ENCODE assay signal across 7 cellular contexts in genomic region chr16:2532494-2533141, GRCh38. TPM values are rescaled to one million over a fixed set of nuclear protein-coding genes. Genes with fewer than 3 reads are reported as not detected.
DNase-seq lines count a peak whose midpoint lies in the region; ATAC-seq and TF ChIP-seq lines count a peak whose summit lies in the region.

No MANE protein-coding gene starts in this region.

- H3K4me3 ChIP-seq in lower lobe of right lung: peak overlapping the region; percentile 69

- intact Hi-C loops in lower lobe of right lung (cut with DNase I): no loop called here

- peak overlapping the region; percentile 98 for H3K27ac ChIP-seq in lower lobe of right lung

- DNase-seq in NCI-H1417 treated with DMSO at 0.1 percent for 48 hours (lab: John Stamatoyannopoulos, UW) (peak; percentile 1), dermis blood vessel endothelial cell (peak; percentile 52), lower lobe of right lung (peak; percentile 91), GM10248 (ENCODE audit: extremely low spot score) (no peak)
- DNase-seq in stimulated activated CD8-positive, alpha-beta memory T cell treated with anti-CD3 and anti-CD28 coated beads, Interleukin-2, amount 100 ng/mL, for 48 hours (ENCODE audit: low read depth in 2 of 2): peak; percentile 32 to 42

- no peak for ATAC-seq in GM18505 (IDR thresholded peaks at IDR 0.05; ENCODE audit: unreplicated experiment)
- ATAC-seq in activated CD4-positive, CD25-positive, alpha-beta regulatory T cell treated with anti-CD3 and anti-CD28 coated beads, Interleukin-2, amount 50 U/mL, for 24 hours: peak; percentile 10 to 12
- ATAC-seq in lower lobe of right lung: peak; percentile 64 to 72

- POLR2A ChIA-PET in GM10248 (lab: Yijun Ruan, JAX): interaction anchor here (0.6 to 1.3 kb wide), 6 partner anchors 10 to 1811 kb away, joined by 3 to 6 read pairs (median 4); partner anchors contain the start of gene AMDHD2

- H3K4me1 ChIP-seq in lower lobe of right lung: peaks cover 22% of the 10 kb centered on the region

- H3K27me3 ChIP-seq in lower lobe of right lung (ENCODE audit: low read depth): no peaks in the 10 kb centered on the region

- peaks cover 27% of the 10 kb centered on the region for H3K36me3 ChIP-seq in lower lobe of right lung

- no peaks in the 10 kb centered on the region for H3K9me3 ChIP-seq in lower lobe of right lung

- no peak for TF ChIP-seq CTCF in lower lobe of right lung (IDR thresholded peaks at IDR 0.05)
- TF ChIP-seq CTCF in GM10248 (IDR thresholded peaks at IDR 0.05; ENCODE audit: control extremely low read depth, extremely low read depth, low read depth, missing control alignments): no peak

- TF ChIP-seq POLR2A in GM18505 (IDR thresholded peaks at IDR 0.05; ENCODE audit: borderline replicate concordance, extremely low read depth, insufficient read depth, insufficient read length): peak; percentile 28

- CTCF ChIA-PET in GM10248 (lab: Yijun Ruan, JAX): interaction anchor here (1.3 kb wide), 1 partner anchor 13 kb away, joined by 3 read pairs; no protein-coding TSS in a partner anchor

RNA-seq across cellular contexts. Expression of gene CEMP1, which starts 1.4 kb away (rescaled TPM):
- total RNA-seq in dermis blood vessel endothelial cell: not detected in 2 replicates
- total RNA-seq in lower lobe of right lung: 1.4 TPM

RNA-seq across cellular contexts. Expression of gene PDPK1, which starts 5.2 kb away (rescaled TPM):
- total RNA-seq in dermis blood vessel endothelial cell: 17.9 and 25.9 TPM in 2 replicates
- 74.4 TPM for total RNA-seq in lower lobe of right lung

RNA-seq across cellular contexts. Expression of gene AMDHD2, which starts 12.4 kb away (rescaled TPM):
- total RNA-seq in dermis blood vessel endothelial cell (37.6 and 59.2 TPM in 2 replicates), lower lobe of right lung (53.4 TPM)

RNA-seq across cellular contexts. Expression of gene ATP6V0C, which starts 18.9 kb away (rescaled TPM):
- total RNA-seq in dermis blood vessel endothelial cell (8.2 and 14.9 TPM in 2 replicates), lower lobe of right lung (313 TPM)

RNA-seq across cellular contexts. Expression of gene TBC1D24, which starts 57.7 kb away (rescaled TPM):
- total RNA-seq in dermis blood vessel endothelial cell: 15.3 and 18.1 TPM in 2 replicates
- 40.2 TPM for total RNA-seq in lower lobe of right lung
